Comparison of ENCODE assay signal across 12 cellular contexts in the genomic region with DNA sequence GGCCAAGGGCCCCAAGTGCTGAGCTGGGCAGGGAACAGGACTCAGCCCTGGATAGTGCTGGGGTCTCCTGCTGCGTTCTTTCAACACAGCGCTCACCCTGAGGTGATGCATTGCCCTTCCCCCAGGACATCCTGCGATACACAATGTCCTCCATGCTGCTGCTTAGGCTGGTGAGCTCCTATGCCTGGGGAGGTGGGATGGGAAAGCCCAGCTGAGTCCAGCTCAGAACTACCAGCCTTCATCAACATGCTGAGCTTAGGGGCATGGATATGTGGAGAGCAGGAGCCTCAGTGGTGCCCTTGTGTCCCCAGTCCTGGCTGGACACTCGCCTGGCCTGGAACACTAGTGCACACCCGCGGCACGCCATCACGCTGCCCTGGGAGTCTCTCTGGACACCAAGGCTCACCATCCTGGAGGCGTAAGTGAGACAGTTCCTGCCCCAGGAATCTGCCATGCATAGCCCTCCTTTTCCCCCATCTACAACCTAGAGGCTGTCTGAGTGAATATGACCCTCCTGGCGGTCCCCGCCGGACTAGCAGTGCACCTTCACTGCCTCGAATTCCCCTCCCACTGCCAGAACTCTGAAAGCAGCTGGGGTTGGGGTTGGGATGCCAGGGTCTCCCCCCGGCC. TPM values are rescaled to one million over a fixed set of nuclear protein-coding genes. Genes with fewer than 3 reads are reported as not detected.
DNase-seq lines count a peak whose midpoint lies in the region; ATAC-seq and TF ChIP-seq lines count a peak whose summit lies in the region.
"Had no signal": no experiment of that assay in that cellular context is flagged by ENCODE, and none has a peak within 500 bp of the region (broad histone marks: within the 10 kb centered on the region; RNA-seq: fewer than 3 reads in every experiment).

No MANE protein-coding gene starts in this region.

- peaks cover 11% of the 10 kb centered on the region for H3K36me3 Mint-ChIP-seq in MCF 10A (ENCODE audit: insufficient read depth, unreplicated experiment)
- H3K36me3 Mint-ChIP-seq in stimulated activated effector memory CD8-positive, alpha-beta T cell treated with anti-CD3 and anti-CD28 coated beads, Interleukin-12 subunit alpha, Interleukin-12 subunit beta, amount 100 ng/mL, for 72 hours: peaks cover 17% of the 10 kb centered on the region

- in situ Hi-C loops in T47D (cut with HindIII; ENCODE audit: low pct_unique_long_range_greater_than_20kb, low sequenced_read_pairs) (no loop called here), G401 (cut with HindIII; ENCODE audit: low sequenced_read_pairs) (no loop called here)

- BruUV-seq in MCF 10A (replicated peaks; lab: Mats Ljungman, UMichigan): no TSS peak

- CTCF ChIA-PET in MCF 10A (lab: Yijun Ruan, JAX): interaction anchor here (0.6 to 0.8 kb wide), 3 partner anchors 171 to 634 kb away, joined by 3 read pairs; no protein-coding TSS in a partner anchor

- peaks cover 50% of the 10 kb centered on the region for H3K27me3 Mint-ChIP-seq in MCF 10A (ENCODE audit: insufficient read depth, unreplicated experiment)

- DNase-seq in T47D (ENCODE audit: low read depth in 1 of 2, low spot score in 1 of 2) (peak; percentile 52 to 65), MCF 10A (ENCODE audit: unreplicated experiment) (no peak), NAMALWA (ENCODE audit: low spot score) (peak; percentile 30), germinal center (ENCODE audit: low spot score) (peak; percentile 36), T-helper 2 cell (no peak), G401 (ENCODE audit: low spot score) (no peak)
- DNase-seq in stimulated activated effector memory CD8-positive, alpha-beta T cell treated with anti-CD3 and anti-CD28 coated beads, Interleukin-12 subunit alpha, Interleukin-12 subunit beta, amount 100 ng/mL, for 72 hours (ENCODE audit: low spot score in 2 of 2): no peak
- DNase-seq: amniotic stem cell, NCI-H2107, T-helper 9 cell, tibial artery had no signal

- no peak overlapping the region for H3K27ac Mint-ChIP-seq in MCF 10A (ENCODE audit: low read depth, unreplicated experiment)
- H3K27ac Mint-ChIP-seq in stimulated activated effector memory CD8-positive, alpha-beta T cell treated with anti-CD3 and anti-CD28 coated beads, Interleukin-12 subunit alpha, Interleukin-12 subunit beta, amount 100 ng/mL, for 72 hours: no peak overlapping the region

- H3K4me1 Mint-ChIP-seq in MCF 10A (ENCODE audit: insufficient read depth, unreplicated experiment): peaks cover 4% of the 10 kb centered on the region
- H3K4me1 Mint-ChIP-seq in stimulated activated effector memory CD8-positive, alpha-beta T cell treated with anti-CD3 and anti-CD28 coated beads, Interleukin-12 subunit alpha, Interleukin-12 subunit beta, amount 100 ng/mL, for 72 hours: peaks cover 31% of the 10 kb centered on the region

- POLR2A ChIA-PET in MCF 10A (lab: Yijun Ruan, JAX): interaction anchor here (0.6 to 3.5 kb wide), 5 partner anchors 9 to 60 kb away, joined by 3 to 12 read pairs (median 3); no protein-coding TSS in a partner anchor

- H3K9me3 Mint-ChIP-seq in MCF 10A (ENCODE audit: unreplicated experiment): no peaks in the 10 kb centered on the region
- H3K9me3 Mint-ChIP-seq in stimulated activated effector memory CD8-positive, alpha-beta T cell treated with anti-CD3 and anti-CD28 coated beads, Interleukin-12 subunit alpha, Interleukin-12 subunit beta, amount 100 ng/mL, for 72 hours: no peaks in the 10 kb centered on the region

- no peak overlapping the region for H3K4me3 Mint-ChIP-seq in MCF 10A (ENCODE audit: unreplicated experiment)
- H3K4me3 Mint-ChIP-seq in stimulated activated effector memory CD8-positive, alpha-beta T cell treated with anti-CD3 and anti-CD28 coated beads, Interleukin-12 subunit alpha, Interleukin-12 subunit beta, amount 100 ng/mL, for 72 hours: no peak overlapping the region

- ATAC-seq in stimulated activated effector memory CD8-positive, alpha-beta T cell treated with anti-CD3 and anti-CD28 coated beads, Interleukin-12 subunit alpha, Interleukin-12 subunit beta, amount 100 ng/mL, for 72 hours: peak; percentile 9
- no peak for ATAC-seq in GM18861 (IDR thresholded peaks at IDR 0.05; ENCODE audit: unreplicated experiment)

- no peak for TF ChIP-seq CTCF in MCF 10A (IDR thresholded peaks at IDR 0.05; ENCODE audit: unreplicated experiment)

- intact Hi-C loops in MCF 10A (cut with micrococcal nuclease): no loop called here

RNA-seq across cellular contexts. Expression of gene ZACN, which starts 0.7 kb away (rescaled TPM):
- total RNA-seq in MCF 10A (2022): not detected in 2 replicates
- total RNA-seq in G401 (2014; rRNA removed; shearing (Covaris generic)): not detected in 2 replicates

RNA-seq across cellular contexts. Expression of gene GALR2, which starts 5.1 kb away (rescaled TPM):
- total RNA-seq in MCF 10A (2022): 0.37 TPM in 1 of 2 replicates, not detected in the other
- 0.95 TPM in 1 of 2 replicates, not detected in the other for total RNA-seq in G401 (2014; rRNA removed; shearing (Covaris generic))

RNA-seq across cellular contexts. Expression of gene SRP68, which starts 7.4 kb away (rescaled TPM):
- 80.8 and 106 TPM in 2 replicates for total RNA-seq in MCF 10A (2022)
- 73.7 and 87.2 TPM in 2 replicates for total RNA-seq in G401 (2014; rRNA removed; shearing (Covaris generic))

RNA-seq across cellular contexts. Expression of gene EXOC7, which starts 23.9 kb away (rescaled TPM):
- total RNA-seq in MCF 10A (2022): 80.8 and 106 TPM in 2 replicates
- total RNA-seq in G401 (2014; rRNA removed; shearing (Covaris generic)): 83.1 and 92.2 TPM in 2 replicates

RNA-seq across cellular contexts. Expression of gene EVPL, which starts 52.6 kb away (rescaled TPM):
- 7.7 and 8.1 TPM in 2 replicates for total RNA-seq in MCF 10A (2022)
- total RNA-seq in G401 (2014; rRNA removed; shearing (Covaris generic)): 0.80 and 5.4 TPM in 2 replicates

Comparison
In these comparisons a context has a peak if more than half of its experiments do, and no peak if none do; other contexts are left out.
1. DNase-seq: peak in T47D (2 of 2), NAMALWA (single experiment) and germinal center (single experiment); none in MCF 10A (single experiment), stimulated activated effector memory CD8-positive, alpha-beta T cell treated with anti-CD3 and anti-CD28 coated beads, Interleukin-12 subunit alpha, Interleukin-12 subunit beta, amount 100 ng/mL, for 72 hours (0 of 2), T-helper 2 cell (0 of 5) and G401 (single experiment).